Comparison of ENCODE assay signal across 1 cellular context in the genomic region with DNA sequence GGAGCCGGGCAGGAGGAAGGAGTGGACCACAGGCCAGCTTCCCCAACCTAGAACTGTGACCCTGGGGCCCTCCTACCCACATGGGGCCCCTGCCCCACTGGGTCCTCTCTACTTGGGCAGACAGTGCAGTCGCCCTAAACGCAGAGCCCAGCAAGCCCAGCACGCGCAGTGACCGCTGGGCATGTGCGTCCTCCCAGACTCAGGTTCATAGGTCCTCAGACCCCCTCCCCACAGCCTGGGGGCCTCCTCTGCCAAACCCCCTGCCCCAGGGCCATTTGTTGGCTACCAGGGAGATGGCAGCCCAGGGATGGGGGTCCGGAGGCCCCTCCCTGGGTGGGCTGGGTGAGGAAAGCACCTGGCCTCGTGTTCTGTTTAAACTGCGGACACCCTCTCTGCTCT.
TF ChIP-seq lines count a peak whose summit lies in the region.

No MANE protein-coding gene starts in this region.

TF ChIP-seq in HEK293, 187 proteins besides CTCF, POLR2A, EP300 and RAD21 (continued from another document):
- TF ChIP-seq, protein P1, sequence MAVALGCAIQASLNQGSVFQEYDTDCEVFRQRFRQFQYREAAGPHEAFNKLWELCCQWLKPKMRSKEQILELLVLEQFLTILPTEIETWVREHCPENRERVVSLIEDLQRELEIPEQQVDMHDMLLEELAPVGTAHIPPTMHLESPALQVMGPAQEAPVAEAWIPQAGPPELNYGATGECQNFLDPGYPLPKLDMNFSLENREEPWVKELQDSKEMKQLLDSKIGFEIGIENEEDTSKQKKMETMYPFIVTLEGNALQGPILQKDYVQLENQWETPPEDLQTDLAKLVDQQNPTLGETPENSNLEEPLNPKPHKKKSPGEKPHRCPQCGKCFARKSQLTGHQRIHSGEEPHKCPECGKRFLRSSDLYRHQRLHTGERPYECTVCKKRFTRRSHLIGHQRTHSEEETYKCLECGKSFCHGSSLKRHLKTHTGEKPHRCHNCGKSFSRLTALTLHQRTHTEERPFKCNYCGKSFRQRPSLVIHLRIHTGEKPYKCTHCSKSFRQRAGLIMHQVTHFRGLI (tag by site-specific recombination; IDR thresholded peaks at IDR 0.05) = 0 out of 2 replicates have a peak, but pooled peaks have one; percentile 19
